In the genomic region with DNA sequence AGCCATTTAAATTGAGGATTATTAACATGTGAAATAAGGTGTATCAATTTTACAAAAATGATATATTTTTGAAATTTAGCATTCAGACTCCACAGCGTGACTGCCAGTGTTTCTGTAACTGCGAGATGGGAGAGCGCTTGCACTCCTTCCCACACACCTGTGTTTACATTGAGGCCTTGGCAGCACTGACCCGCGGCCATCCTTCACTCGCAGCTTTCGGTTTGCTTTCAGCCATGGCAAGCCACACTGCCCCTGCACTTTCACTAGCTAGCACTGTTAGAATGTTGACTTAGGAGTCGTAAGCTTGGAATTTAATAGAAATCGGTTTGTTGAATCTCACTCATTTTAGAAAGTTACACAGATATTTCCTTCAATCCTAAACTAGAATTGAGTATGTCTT, we compare ENCODE assay signal across 8 cellular contexts.
DNase-seq lines count a peak whose midpoint lies in the region; FAIRE-seq lines count a peak whose summit lies in the region.

No MANE protein-coding gene starts in this region.

- H3K4me1 ChIP-seq in iPS-20b (ENCODE audit: insufficient read depth, low read length) = peaks cover 19% of the 10 kb centered on the region; the same call in 1 of the 2 replicates
- H3K4me1 ChIP-seq in stomach smooth muscle (ENCODE audit: control insufficient read depth, insufficient read depth, low read length) = no peaks in the 10 kb centered on the region
- no peaks in the 10 kb centered on the region for H3K4me1 ChIP-seq in effector memory CD4-positive, alpha-beta T cell (ENCODE audit: control insufficient read depth, insufficient read depth, low read length, poor library complexity, severe bottlenecking)

- no peak for FAIRE-seq in frontal cortex (lab: Jason Lieb, UNC)

- peak overlapping the region; percentile 34 for H3K27ac ChIP-seq in iPS-20b (ENCODE audit: low read length)
- peak overlapping the region; percentile 53 for H3K27ac ChIP-seq in stomach smooth muscle (ENCODE audit: low read length)
- no peak overlapping the region for H3K27ac ChIP-seq in effector memory CD4-positive, alpha-beta T cell (ENCODE audit: insufficient read depth, low read length, poor library complexity, severe bottlenecking)

- H3K36me3 ChIP-seq in iPS-20b (ENCODE audit: insufficient read depth, low read depth, low read length) (no peaks in the 10 kb centered on the region), stomach smooth muscle (ENCODE audit: control insufficient read depth in 2 of 2, insufficient read depth in 2 of 2, low read length in 2 of 2) (no peaks in the 10 kb centered on the region)
- H3K36me3 ChIP-seq in effector memory CD4-positive, alpha-beta T cell (ENCODE audit: control insufficient read depth, insufficient read depth, low read length) = no peaks in the 10 kb centered on the region

- peak; percentile 71 for DNase-seq in HT-29 (ENCODE audit: low spot score)
- peak; percentile 42 for DNase-seq in RPMI8226
- no peak for DNase-seq in hepatic stellate cell (ENCODE audit: low spot score)
- no peak for DNase-seq in activated CD8-positive, alpha-beta memory T cell treated with anti-CD3 and anti-CD28 coated beads, Interleukin-2, amount 50 U/mL, for 4 hours
- DNase-seq in effector memory CD4-positive, alpha-beta T cell = no peak
- no peak for DNase-seq in frontal cortex (ENCODE audit: low spot score in 2 of 2)

- H3K27me3 ChIP-seq in iPS-20b (ENCODE audit: insufficient read depth, low read length) (no peaks in the 10 kb centered on the region), stomach smooth muscle (ENCODE audit: control insufficient read depth in 1 of 2, insufficient read depth in 2 of 2, low read length in 2 of 2) (no peaks in the 10 kb centered on the region)
- H3K27me3 ChIP-seq in effector memory CD4-positive, alpha-beta T cell (replicated peaks; ENCODE audit: control insufficient read depth, insufficient read depth, low read length, poor library complexity, severe bottlenecking) = no peaks in the 10 kb centered on the region

- peak overlapping the region; percentile 38; the same call in 1 of the 2 replicates for H3K4me3 ChIP-seq in iPS-20b (ENCODE audit: low read length)
- peak overlapping the region; percentile 58 to 69 for H3K4me3 ChIP-seq in stomach smooth muscle (ENCODE audit: low read length in 2 of 2)
- H3K4me3 ChIP-seq in effector memory CD4-positive, alpha-beta T cell (ENCODE audit: insufficient read depth, low read depth, low read length, poor library complexity, severe bottlenecking) = no peak overlapping the region

- H3K9ac ChIP-seq in iPS-20b (ENCODE audit: low read depth, low read length) = peak overlapping the region; percentile 27; the same call in 1 of the 2 replicates
- peak overlapping the region in 1 of 2 donors; percentile 36 for H3K9ac ChIP-seq in stomach smooth muscle (ENCODE audit: low read length in 2 of 2)

- H3K9me3 ChIP-seq in iPS-20b (ENCODE audit: insufficient read depth, low read depth, low read length) = no peaks in the 10 kb centered on the region
- H3K9me3 ChIP-seq in stomach smooth muscle (ENCODE audit: control insufficient read depth in 2 of 2, low read length in 2 of 2) = no peaks in the 10 kb centered on the region
- no peaks in the 10 kb centered on the region for H3K9me3 ChIP-seq in effector memory CD4-positive, alpha-beta T cell (ENCODE audit: control insufficient read depth, low read length)

Comparison
In these comparisons a context has a peak if more than half of its experiments do, and no peak if none do; other contexts are left out.
1. DNase-seq: peak in HT-29 (single experiment) and RPMI8226 (single experiment); none in hepatic stellate cell (single experiment), activated CD8-positive, alpha-beta memory T cell treated with anti-CD3 and anti-CD28 coated beads, Interleukin-2, amount 50 U/mL, for 4 hours (single experiment), effector memory CD4-positive, alpha-beta T cell (0 of 3) and frontal cortex (0 of 2).